In genomic region chr16:89971495-89972243, GRCh38 we compare ENCODE assay signal across 1 cellular context.
A peak's percentile ranks its signal among the peaks of the same experiment; 100 is the strongest.
TF ChIP-seq lines count a peak whose summit lies in the region.

No MANE protein-coding gene starts in this region.

TF ChIP-seq in HepG2, 621 proteins besides CTCF, POLR2A, EP300 and RAD21 (continued from another document and continues in another):
- TF ChIP-seq RERE (CRISPR knock-in tag; IDR thresholded peaks at IDR 0.05; ENCODE audit: low read depth) = no peak
- no peak for TF ChIP-seq ZNF639 (CRISPR knock-in tag; conservative IDR thresholded peaks at IDR 0.05)
- no peak for TF ChIP-seq ZBTB46 (CRISPR knock-in tag; IDR thresholded peaks at IDR 0.05; ENCODE audit: borderline replicate concordance)
- no peak for TF ChIP-seq TMF1 (CRISPR knock-in tag; IDR thresholded peaks at IDR 0.05; ENCODE audit: low read depth)
- TF ChIP-seq ZNF713 (CRISPR knock-in tag; IDR thresholded peaks at IDR 0.05) = 0 out of 2 replicates have a peak, but pooled peaks have one; percentile 27
- no peak for TF ChIP-seq ZNF136 (CRISPR knock-in tag; IDR thresholded peaks at IDR 0.05; ENCODE audit: low read depth)
- TF ChIP-seq HMG20A (CRISPR knock-in tag; IDR thresholded peaks at IDR 0.05; ENCODE audit: borderline replicate concordance) = no peak
- TF ChIP-seq, protein P1, sequence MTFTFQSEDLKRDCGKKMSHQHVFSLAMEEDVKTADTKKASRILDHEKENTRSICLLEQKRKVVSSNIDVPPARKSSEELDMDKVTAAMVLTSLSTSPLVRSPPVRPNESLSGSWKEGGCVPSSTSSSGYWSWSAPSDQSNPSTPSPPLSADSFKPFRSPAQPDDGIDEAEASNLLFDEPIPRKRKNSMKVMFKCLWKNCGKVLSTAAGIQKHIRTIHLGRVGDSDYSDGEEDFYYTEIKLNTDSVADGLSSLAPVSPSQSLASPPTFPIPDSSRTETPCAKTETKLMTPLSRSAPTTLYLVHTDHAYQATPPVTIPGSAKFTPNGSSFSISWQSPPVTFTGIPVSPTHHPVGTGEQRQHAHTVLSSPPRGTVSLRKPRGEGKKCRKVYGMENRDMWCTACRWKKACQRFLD (CRISPR knock-in tag; IDR thresholded peaks at IDR 0.05; ENCODE audit: borderline replicate concordance) = 0 out of 2 replicates have a peak, but pooled peaks have one; percentile 83
- TF ChIP-seq ZNF749 (CRISPR knock-in tag; IDR thresholded peaks at IDR 0.05; ENCODE audit: borderline replicate concordance) = 0 out of 2 replicates have a peak, but pooled peaks have one; percentile 51
- TF ChIP-seq ZZZ3 (CRISPR knock-in tag; IDR thresholded peaks at IDR 0.05; ENCODE audit: borderline replicate concordance) = no peak; the same call in 1 of the 2 replicates
- TF ChIP-seq HBP1 (CRISPR knock-in tag; IDR thresholded peaks at IDR 0.05; ENCODE audit: low read depth) = no peak; the same call in 1 of the 2 replicates
- no peak for TF ChIP-seq HOXD1 (CRISPR knock-in tag; IDR thresholded peaks at IDR 0.05)
- no peak for TF ChIP-seq SMC3 (IDR thresholded peaks at IDR 0.05; ENCODE audit: low read length)
- TF ChIP-seq ZNF142 (CRISPR knock-in tag; IDR thresholded peaks at IDR 0.05) = no peak
- no peak for TF ChIP-seq ZNF263 (CRISPR knock-in tag; IDR thresholded peaks at IDR 0.05)
- no peak for TF ChIP-seq BCL6 (CRISPR knock-in tag; IDR thresholded peaks at IDR 0.05)
- peak; percentile 93; the same call in 1 of the 2 replicates for TF ChIP-seq DNMT3B (CRISPR knock-in tag; conservative IDR thresholded peaks at IDR 0.05)
- TF ChIP-seq ZNF30 (CRISPR knock-in tag; IDR thresholded peaks at IDR 0.05) = no peak; the same call in 1 of the 2 replicates
- TF ChIP-seq NKX3-1 (CRISPR knock-in tag; IDR thresholded peaks at IDR 0.05) = no peak
- no peak for TF ChIP-seq POLR2AphosphoS5 (IDR thresholded peaks at IDR 0.05; ENCODE audit: low read depth, low read length)
- TF ChIP-seq ZNF460 (CRISPR knock-in tag; IDR thresholded peaks at IDR 0.05; ENCODE audit: borderline replicate concordance) = no peak
- TF ChIP-seq, protein P2, sequence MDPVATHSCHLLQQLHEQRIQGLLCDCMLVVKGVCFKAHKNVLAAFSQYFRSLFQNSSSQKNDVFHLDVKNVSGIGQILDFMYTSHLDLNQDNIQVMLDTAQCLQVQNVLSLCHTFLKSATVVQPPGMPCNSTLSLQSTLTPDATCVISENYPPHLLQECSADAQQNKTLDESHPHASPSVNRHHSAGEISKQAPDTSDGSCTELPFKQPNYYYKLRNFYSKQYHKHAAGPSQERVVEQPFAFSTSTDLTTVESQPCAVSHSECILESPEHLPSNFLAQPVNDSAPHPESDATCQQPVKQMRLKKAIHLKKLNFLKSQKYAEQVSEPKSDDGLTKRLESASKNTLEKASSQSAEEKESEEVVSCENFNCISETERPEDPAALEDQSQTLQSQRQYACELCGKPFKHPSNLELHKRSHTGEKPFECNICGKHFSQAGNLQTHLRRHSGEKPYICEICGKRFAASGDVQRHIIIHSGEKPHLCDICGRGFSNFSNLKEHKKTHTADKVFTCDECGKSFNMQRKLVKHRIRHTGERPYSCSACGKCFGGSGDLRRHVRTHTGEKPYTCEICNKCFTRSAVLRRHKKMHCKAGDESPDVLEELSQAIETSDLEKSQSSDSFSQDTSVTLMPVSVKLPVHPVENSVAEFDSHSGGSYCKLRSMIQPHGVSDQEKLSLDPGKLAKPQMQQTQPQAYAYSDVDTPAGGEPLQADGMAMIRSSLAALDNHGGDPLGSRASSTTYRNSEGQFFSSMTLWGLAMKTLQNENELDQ (CRISPR knock-in tag; IDR thresholded peaks at IDR 0.05; ENCODE audit: borderline replicate concordance) = 0 out of 2 replicates have a peak, but pooled peaks have one; percentile 25
- TF ChIP-seq CENPX (CRISPR knock-in tag; IDR thresholded peaks at IDR 0.05) = no peak
- no peak for TF ChIP-seq SP140L (CRISPR knock-in tag; IDR thresholded peaks at IDR 0.05; ENCODE audit: borderline replicate concordance)
- TF ChIP-seq ZNF260 (CRISPR knock-in tag; IDR thresholded peaks at IDR 0.05; ENCODE audit: borderline replicate concordance, low read depth) = no peak
- TF ChIP-seq, protein P3, sequence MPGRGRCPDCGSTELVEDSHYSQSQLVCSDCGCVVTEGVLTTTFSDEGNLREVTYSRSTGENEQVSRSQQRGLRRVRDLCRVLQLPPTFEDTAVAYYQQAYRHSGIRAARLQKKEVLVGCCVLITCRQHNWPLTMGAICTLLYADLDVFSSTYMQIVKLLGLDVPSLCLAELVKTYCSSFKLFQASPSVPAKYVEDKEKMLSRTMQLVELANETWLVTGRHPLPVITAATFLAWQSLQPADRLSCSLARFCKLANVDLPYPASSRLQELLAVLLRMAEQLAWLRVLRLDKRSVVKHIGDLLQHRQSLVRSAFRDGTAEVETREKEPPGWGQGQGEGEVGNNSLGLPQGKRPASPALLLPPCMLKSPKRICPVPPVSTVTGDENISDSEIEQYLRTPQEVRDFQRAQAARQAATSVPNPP (CRISPR knock-in tag; IDR thresholded peaks at IDR 0.05) = no peak
- no peak for TF ChIP-seq SP5 (CRISPR knock-in tag; IDR thresholded peaks at IDR 0.05; ENCODE audit: borderline replicate concordance, low read depth)
- TF ChIP-seq ZNF557 (CRISPR knock-in tag; IDR thresholded peaks at IDR 0.05) = no peak; the same call in 1 of the 2 replicates
- no peak for TF ChIP-seq FOXP1 (IDR thresholded peaks at IDR 0.05)
- TF ChIP-seq FOXP1 (CRISPR knock-in tag; IDR thresholded peaks at IDR 0.05) = no peak
- TF ChIP-seq RFX3 (CRISPR knock-in tag; IDR thresholded peaks at IDR 0.05) = no peak
- no peak for TF ChIP-seq SKIL (CRISPR knock-in tag; IDR thresholded peaks at IDR 0.05; ENCODE audit: borderline replicate concordance)
